Comparison of ENCODE assay signal across 1 cellular context in genomic region chr19:3480383-3481091, GRCh38.
A peak's percentile ranks its signal among the peaks of the same experiment; 100 is the strongest.
TF ChIP-seq lines count a peak whose summit lies in the region.

Gene SMIM24, minus strand, starts transcription at chr19:3480525. Its CDS starts 62 bp downstream, at chr19:3480463.

TF ChIP-seq in HEK293, 187 proteins besides CTCF, POLR2A, EP300 and RAD21 (continued from another document):
- peak; percentile 9 for TF ChIP-seq ZBTB26 (tag by site-specific recombination; optimal IDR thresholded peaks at IDR 0.05)
- no peak for TF ChIP-seq IKZF3 (tag by site-specific recombination; IDR thresholded peaks at IDR 0.05)
- TF ChIP-seq ZBTB49 (tag by site-specific recombination; IDR thresholded peaks at IDR 0.05; ENCODE audit: low read depth), result no peak
- 0 out of 2 replicates have a peak, but pooled peaks have one; percentile 43 for TF ChIP-seq EGR2 (tag by site-specific recombination; IDR thresholded peaks at IDR 0.05; ENCODE audit: low read depth)
- TF ChIP-seq ZBTB20 (tag by site-specific recombination; IDR thresholded peaks at IDR 0.05), result no peak
- TF ChIP-seq ZNF558 (tag by site-specific recombination; IDR thresholded peaks at IDR 0.05), result no peak
- 0 out of 2 replicates have a peak, but pooled peaks have one; percentile 41 for TF ChIP-seq ZNF449 (tag by site-specific recombination; IDR thresholded peaks at IDR 0.05)
- peak; percentile 30; the same call in 1 of the 2 replicates for TF ChIP-seq ZIC2 (tag by site-specific recombination; IDR thresholded peaks at IDR 0.05)
- TF ChIP-seq HOXD13 (CRISPR knock-in tag; IDR thresholded peaks at IDR 0.05; ENCODE audit: borderline replicate concordance), result no peak
- no peak for TF ChIP-seq ZNF837 (tag by site-specific recombination; IDR thresholded peaks at IDR 0.05)
- no peak for TF ChIP-seq ZNF146 (tag by site-specific recombination; IDR thresholded peaks at IDR 0.05)
